ENCODE assay signal across 1 cellular context in the genomic region with DNA sequence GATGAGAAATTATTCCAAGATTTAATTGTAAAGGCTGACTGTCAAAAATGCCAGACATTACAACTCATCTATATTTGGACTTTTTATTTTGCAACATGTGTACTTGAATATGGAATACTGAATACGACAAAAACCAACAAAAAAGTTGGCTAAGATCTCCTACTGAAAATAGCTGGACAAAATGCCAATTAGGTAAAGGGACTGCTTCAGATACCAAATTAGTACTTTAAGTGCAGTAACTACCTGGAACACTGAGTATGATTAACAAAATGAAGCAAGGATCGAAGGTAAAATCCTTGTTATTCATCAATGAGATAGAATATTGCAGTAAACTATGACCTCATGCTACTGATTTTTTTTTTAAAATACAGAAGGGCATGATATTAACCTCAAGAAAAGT.
A peak's percentile ranks its signal among the peaks of the same experiment; 100 is the strongest.
TF ChIP-seq lines count a peak whose summit lies in the region.

No MANE protein-coding gene starts in this region.

TF ChIP-seq in liver, 16 proteins besides CTCF, POLR2A, EP300 and RAD21 (continued from another document):
- TF ChIP-seq, protein P1, sequence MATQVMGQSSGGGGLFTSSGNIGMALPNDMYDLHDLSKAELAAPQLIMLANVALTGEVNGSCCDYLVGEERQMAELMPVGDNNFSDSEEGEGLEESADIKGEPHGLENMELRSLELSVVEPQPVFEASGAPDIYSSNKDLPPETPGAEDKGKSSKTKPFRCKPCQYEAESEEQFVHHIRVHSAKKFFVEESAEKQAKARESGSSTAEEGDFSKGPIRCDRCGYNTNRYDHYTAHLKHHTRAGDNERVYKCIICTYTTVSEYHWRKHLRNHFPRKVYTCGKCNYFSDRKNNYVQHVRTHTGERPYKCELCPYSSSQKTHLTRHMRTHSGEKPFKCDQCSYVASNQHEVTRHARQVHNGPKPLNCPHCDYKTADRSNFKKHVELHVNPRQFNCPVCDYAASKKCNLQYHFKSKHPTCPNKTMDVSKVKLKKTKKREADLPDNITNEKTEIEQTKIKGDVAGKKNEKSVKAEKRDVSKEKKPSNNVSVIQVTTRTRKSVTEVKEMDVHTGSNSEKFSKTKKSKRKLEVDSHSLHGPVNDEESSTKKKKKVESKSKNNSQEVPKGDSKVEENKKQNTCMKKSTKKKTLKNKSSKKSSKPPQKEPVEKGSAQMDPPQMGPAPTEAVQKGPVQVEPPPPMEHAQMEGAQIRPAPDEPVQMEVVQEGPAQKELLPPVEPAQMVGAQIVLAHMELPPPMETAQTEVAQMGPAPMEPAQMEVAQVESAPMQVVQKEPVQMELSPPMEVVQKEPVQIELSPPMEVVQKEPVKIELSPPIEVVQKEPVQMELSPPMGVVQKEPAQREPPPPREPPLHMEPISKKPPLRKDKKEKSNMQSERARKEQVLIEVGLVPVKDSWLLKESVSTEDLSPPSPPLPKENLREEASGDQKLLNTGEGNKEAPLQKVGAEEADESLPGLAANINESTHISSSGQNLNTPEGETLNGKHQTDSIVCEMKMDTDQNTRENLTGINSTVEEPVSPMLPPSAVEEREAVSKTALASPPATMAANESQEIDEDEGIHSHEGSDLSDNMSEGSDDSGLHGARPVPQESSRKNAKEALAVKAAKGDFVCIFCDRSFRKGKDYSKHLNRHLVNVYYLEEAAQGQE (IDR thresholded peaks at IDR 0.05) = no peak
- TF ChIP-seq HNF4A (conservative IDR thresholded peaks at IDR 0.05) = peak; percentile 53 to 54
- TF ChIP-seq RXRA (IDR thresholded peaks at IDR 0.05) = peak; percentile 45 to 55
- TF ChIP-seq FOXA2 (IDR thresholded peaks at IDR 0.05) = no peak
- peak; percentile 11 to 81 for TF ChIP-seq JUND (IDR thresholded peaks at IDR 0.05)
